Comparison of ENCODE assay signal across 10 cellular contexts in the genomic region with DNA sequence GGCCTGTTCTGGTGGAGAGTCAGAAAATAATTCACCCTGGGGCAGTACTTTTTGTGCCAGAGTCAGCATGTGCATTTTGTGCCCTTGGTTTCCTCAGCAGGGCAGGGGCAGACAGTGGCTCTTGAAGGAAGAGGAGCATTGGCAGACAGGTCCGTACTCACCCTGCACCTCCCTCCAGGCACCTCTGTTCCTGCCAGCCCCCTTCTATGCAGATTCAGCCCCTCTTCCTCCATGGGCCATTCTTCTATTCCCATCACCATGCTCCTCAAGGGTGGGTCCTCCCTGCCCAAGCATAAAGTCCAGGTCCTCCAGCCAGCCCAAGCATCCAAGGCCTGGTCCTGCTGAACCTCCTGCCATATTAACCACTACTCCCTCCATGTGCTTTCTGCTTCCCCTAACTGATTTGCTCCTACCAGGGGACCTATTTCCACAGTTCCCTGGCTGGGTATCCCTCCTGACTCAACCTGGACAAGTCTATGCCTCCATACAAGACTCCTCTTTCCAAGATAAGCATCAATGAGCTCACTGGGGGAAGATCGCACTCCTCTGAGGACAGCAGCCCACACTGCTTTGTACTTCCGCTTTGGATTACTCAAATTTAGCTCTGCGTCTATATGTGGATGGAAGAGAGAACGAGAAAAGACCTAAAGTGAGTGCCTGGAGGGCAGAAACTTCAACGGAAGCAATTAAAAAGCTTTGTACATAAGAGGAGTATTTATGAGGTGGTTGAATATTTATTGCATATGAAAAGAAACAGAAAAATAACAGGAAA. TPM values are rescaled to one million over a fixed set of nuclear protein-coding genes. Genes with fewer than 3 reads are reported as not detected.
A peak's percentile ranks its signal among the peaks of the same experiment; 100 is the strongest.
DNase-seq lines count a peak whose midpoint lies in the region; ATAC-seq and TF ChIP-seq lines count a peak whose summit lies in the region.
"Had no signal": no experiment of that assay in that cellular context is flagged by ENCODE, and none has a peak within 500 bp of the region (broad histone marks: within the 10 kb centered on the region; RNA-seq: fewer than 3 reads in every experiment).

No MANE protein-coding gene starts in this region.

- no peaks in the 10 kb centered on the region for H3K36me3 ChIP-seq in KOPT-K1 (ENCODE audit: insufficient read depth, low read length)
- no peaks in the 10 kb centered on the region for H3K36me3 ChIP-seq in psoas muscle (ENCODE audit: insufficient read depth in 1 of 2, low read depth in 1 of 2)
- H3K36me3 ChIP-seq in upper lobe of left lung: no peaks in the 10 kb centered on the region
- H3K36me3 ChIP-seq: esophagus squamous epithelium had no signal

- H3K4me3 ChIP-seq in psoas muscle (no peak overlapping the region), upper lobe of left lung (no peak overlapping the region)
- H3K4me3 ChIP-seq: esophagus squamous epithelium had no signal

- TF ChIP-seq POLR2A in upper lobe of left lung (IDR thresholded peaks at IDR 0.05): no peak

- no peak for TF ChIP-seq CTCF in HFFc6 (IDR thresholded peaks at IDR 0.05)
- TF ChIP-seq CTCF in chondrocyte (IDR thresholded peaks at IDR 0.05): no peak
- TF ChIP-seq CTCF in psoas muscle (IDR thresholded peaks at IDR 0.05): no peak
- no peak for TF ChIP-seq CTCF in upper lobe of left lung (IDR thresholded peaks at IDR 0.05)

- H3K9me3 Mint-ChIP-seq in HFFc6 (no peaks in the 10 kb centered on the region), chondrocyte (ENCODE audit: low read depth) (no peaks in the 10 kb centered on the region)

- no peaks in the 10 kb centered on the region for H3K36me3 Mint-ChIP-seq in HFFc6 (ENCODE audit: low read depth)
- no peaks in the 10 kb centered on the region for H3K36me3 Mint-ChIP-seq in chondrocyte (ENCODE audit: low read depth)

- no peaks in the 10 kb centered on the region for H3K27me3 ChIP-seq in psoas muscle (ENCODE audit: insufficient read depth in 3 of 3, low read length in 2 of 3)
- H3K27me3 ChIP-seq in upper lobe of left lung: no peaks in the 10 kb centered on the region

- H3K27ac Mint-ChIP-seq in HFFc6: no peak overlapping the region
- H3K27ac Mint-ChIP-seq in chondrocyte (ENCODE audit: unreplicated experiment): no peak overlapping the region

- H3K4me1 Mint-ChIP-seq in HFFc6 (ENCODE audit: low read depth) (peaks cover 20% of the 10 kb centered on the region), chondrocyte (ENCODE audit: low read depth) (no peaks in the 10 kb centered on the region)

- no peak for TF ChIP-seq EP300 in upper lobe of left lung (IDR thresholded peaks at IDR 0.05)

- H3K4me1 ChIP-seq in psoas muscle: no peaks in the 10 kb centered on the region
- no peaks in the 10 kb centered on the region for H3K4me1 ChIP-seq in upper lobe of left lung
- H3K4me1 ChIP-seq: esophagus squamous epithelium had no signal

- H3K27ac ChIP-seq in KOPT-K1 (ENCODE audit: low read depth, low read length, poor library complexity, severe bottlenecking) (peak overlapping the region; percentile 45), psoas muscle (no peak overlapping the region), upper lobe of left lung (no peak overlapping the region)
- H3K27ac ChIP-seq: esophagus squamous epithelium had no signal

- ATAC-seq in GM18867 (IDR thresholded peaks at IDR 0.05; ENCODE audit: unreplicated experiment) (peak; percentile 16), psoas muscle (no peak), upper lobe of left lung (ENCODE audit: low FRiP score in 2 of 2) (no peak)

- peaks cover 30% of the 10 kb centered on the region for H3K27me3 Mint-ChIP-seq in HFFc6 (ENCODE audit: insufficient read depth)
- peaks cover 64% of the 10 kb centered on the region for H3K27me3 Mint-ChIP-seq in chondrocyte (ENCODE audit: low read depth)

- H3K4me3 Mint-ChIP-seq in HFFc6: no peak overlapping the region
- no peak overlapping the region for H3K4me3 Mint-ChIP-seq in chondrocyte (ENCODE audit: unreplicated experiment)

- DNase-seq in HFFc6 (peak; percentile 38), chondrocyte (ENCODE audit: low spot score) (peak; percentile 24), psoas muscle (no peak), upper lobe of left lung (no peak), GM03348 (ENCODE audit: low spot score) (no peak), NCI-H510A (lab: John Stamatoyannopoulos, UW) (no peak)
- DNase-seq: esophagus squamous epithelium had no signal

- intact Hi-C loops in psoas muscle (cut with DNase I): no loop called here

- 77 to 84% (median 82%) methylated on average over 6 of the region's 6 CpGs for WGBS in psoas muscle, 3 donors
- 64 to 75% methylated on average over 6 of the region's 6 CpGs for WGBS in upper lobe of left lung, 2 donors

- H3K9me3 ChIP-seq in KOPT-K1 (ENCODE audit: insufficient read depth, low read length, poor library complexity, severe bottlenecking) (no peaks in the 10 kb centered on the region), psoas muscle (no peaks in the 10 kb centered on the region), upper lobe of left lung (no peaks in the 10 kb centered on the region)
- H3K9me3 ChIP-seq: esophagus squamous epithelium had no signal

RNA-seq across cellular contexts. Expression of gene ACSL6, which starts 9.3 kb away (rescaled TPM):
- not detected for total RNA-seq in HFFc6 (2021; fragmentation: NEBNext Ultra II Directional; extraction: Animal tissue kit (Norgen Biotek cat#: 25700))
- total RNA-seq in chondrocyte (not detected in 3 replicates), psoas muscle (1 to 10 TPM in 2 of 4 donors, under 1 TPM in 2; 0.52 to 2.2 (median 0.81) TPM), upper lobe of left lung (1 to 10 TPM in 1 of 6 donors, under 1 TPM in 4, not detected in 1; 0.61 to 1.2 (median 0.74) TPM)
- polyA plus RNA-seq in psoas muscle: under 1 TPM; 0.12 to 0.46 (median 0.13) TPM

RNA-seq across cellular contexts. Expression of gene IL3, which starts 39.7 kb away (rescaled TPM):
- total RNA-seq in HFFc6 (2021; fragmentation: NEBNext Ultra II Directional; extraction: Animal tissue kit (Norgen Biotek cat#: 25700)): not detected
- total RNA-seq in chondrocyte (not detected in 3 replicates), psoas muscle (not detected), upper lobe of left lung (not detected)
- not detected for polyA plus RNA-seq in psoas muscle
- total RNA-seq: esophagus squamous epithelium had no signal
- polyA plus RNA-seq: neural cell had no signal

RNA-seq across cellular contexts. Expression of gene CSF2, which starts 52.8 kb away (rescaled TPM):
- total RNA-seq in HFFc6 (2021; fragmentation: NEBNext Ultra II Directional; extraction: Animal tissue kit (Norgen Biotek cat#: 25700)): under 1 TPM in 1 of 6 experiments, not detected in 5; 0.21 TPM
- total RNA-seq in chondrocyte (not detected in 3 replicates), psoas muscle (not detected), upper lobe of left lung (1 to 10 TPM in 5 of 6 donors, not detected in 1; 3.9 to 10.0 (median 4.4) TPM)
- under 1 TPM in 1 of 3 donors, not detected in 2; 0.14 TPM for polyA plus RNA-seq in psoas muscle
- total RNA-seq: esophagus squamous epithelium had no signal
- polyA plus RNA-seq: neural cell had no signal

Comparison
In these comparisons a context has a peak if more than half of its experiments do, and no peak if none do; other contexts are left out.
1. DNase-seq: peak in HFFc6 (single experiment) and chondrocyte (single experiment); none in psoas muscle (0 of 2), upper lobe of left lung (0 of 2), GM03348 (single experiment) and NCI-H510A (single experiment).